ENCODE assay signal across 14 cellular contexts in the genomic region with DNA sequence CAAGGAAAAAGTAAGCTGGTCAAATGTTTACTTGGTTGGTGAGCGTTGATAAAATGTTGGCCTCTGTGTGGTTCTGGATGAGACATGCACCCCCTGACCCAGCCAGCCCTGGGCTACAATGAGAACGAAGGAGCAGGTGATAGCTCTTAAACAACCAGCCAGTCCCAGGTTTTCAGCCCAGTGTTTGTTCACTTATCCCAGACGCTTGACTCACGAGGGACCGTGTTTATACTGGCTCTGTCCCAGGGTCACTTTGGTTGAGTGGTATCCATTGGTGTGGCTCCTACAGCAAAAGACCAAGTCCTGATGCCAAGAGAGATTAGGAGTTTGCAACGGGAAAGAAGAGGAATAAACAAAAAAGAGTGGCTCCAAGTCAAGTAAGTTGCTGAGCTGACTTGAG.
DNase-seq lines count a peak whose midpoint lies in the region; ATAC-seq, FAIRE-seq and TF ChIP-seq lines count a peak whose summit lies in the region.
"Had no signal": no experiment of that assay in that cellular context is flagged by ENCODE, and none has a peak within 500 bp of the region (broad histone marks: within the 10 kb centered on the region; RNA-seq: fewer than 3 reads in every experiment).

No MANE protein-coding gene starts in this region.

- no peak for ATAC-seq in natural killer cell treated with Interleukin-12 subunit alpha and Interleukin-12 subunit beta and Interleukin-15 and Interleukin-18, amount 100 ng/mL, for 72 hours
- ATAC-seq in HG03108 (IDR thresholded peaks at IDR 0.05; ENCODE audit: unreplicated experiment) = no peak
- ATAC-seq: stimulated activated memory B cell treated with anti-CD40 and anti-IgM and Interleukin-4, amounts not matched to agents 10 μg/mL and 1 μg/mL and 100 μg/mL, for 72 hours had no signal

- H3K4me1 Mint-ChIP-seq in osteocyte (ENCODE audit: unreplicated experiment) = peaks cover 24% of the 10 kb centered on the region
- no peaks in the 10 kb centered on the region for H3K4me1 Mint-ChIP-seq in natural killer cell treated with Interleukin-12 subunit alpha and Interleukin-12 subunit beta and Interleukin-15 and Interleukin-18, amount 100 ng/mL, for 72 hours (ENCODE audit: low read depth in 2 of 2)
- H3K4me1 Mint-ChIP-seq: CD4-positive, CD25-positive, alpha-beta regulatory T cell; stimulated activated memory B cell treated with anti-CD40 and anti-IgM and Interleukin-4, amounts not matched to agents 10 μg/mL and 1 μg/mL and 100 μg/mL, for 72 hours had no signal

- DNase-seq in EL = peak; percentile 21
- peak; percentile 37 for DNase-seq in NCI-H748 (lab: John Stamatoyannopoulos, UW; ENCODE audit: unreplicated experiment)
- peak; percentile 89 for DNase-seq in endothelial cell of umbilical vein (ENCODE audit: low read depth, low spot score)
- no peak for DNase-seq in osteocyte (ENCODE audit: extremely low spot score, unreplicated experiment)
- DNase-seq in natural killer cell treated with Interleukin-12 subunit alpha and Interleukin-12 subunit beta and Interleukin-15 and Interleukin-18, amount 100 ng/mL, for 72 hours (ENCODE audit: low spot score) = no peak
- no peak for DNase-seq in activated gamma-delta T cell (lab: John Stamatoyannopoulos, UW)
- no peak for DNase-seq in amygdala (lab: John Stamatoyannopoulos, UW)
- DNase-seq: CD4-positive, CD25-positive, alpha-beta regulatory T cell; colonic mucosa; heart right ventricle; NCI-H1436 treated with DMSO at 0.1 percent for 48 hours; stimulated activated CD4-positive, alpha-beta T cell treated with anti-CD3 and anti-CD28 coated beads, Interleukin-15, amount 100 ng/mL, for 24 hours had no signal

- POLR2A ChIA-PET in endothelial cell of umbilical vein (lab: Charles Lee) = no interaction called here

- H2AFZ ChIP-seq in endothelial cell of umbilical vein (ENCODE audit: low read depth, low read length) = peak overlapping the region; percentile 28

- CTCF ChIA-PET in endothelial cell of umbilical vein (lab: Charles Lee) = interaction anchor here (0.7 to 2.2 kb wide), 17 partner anchors 9 to 643 kb away, joined by 3 to 26 read pairs (median 3); no protein-coding TSS in a partner anchor

- H3K27ac Mint-ChIP-seq in osteocyte (ENCODE audit: unreplicated experiment) = peak overlapping the region; percentile 13
- H3K27ac Mint-ChIP-seq in natural killer cell treated with Interleukin-12 subunit alpha and Interleukin-12 subunit beta and Interleukin-15 and Interleukin-18, amount 100 ng/mL, for 72 hours = no peak overlapping the region
- H3K27ac Mint-ChIP-seq: CD4-positive, CD25-positive, alpha-beta regulatory T cell; stimulated activated memory B cell treated with anti-CD40 and anti-IgM and Interleukin-4, amounts not matched to agents 10 μg/mL and 1 μg/mL and 100 μg/mL, for 72 hours had no signal

- no peak overlapping the region for H3K4me3 Mint-ChIP-seq in osteocyte (ENCODE audit: unreplicated experiment)
- no peak overlapping the region for H3K4me3 Mint-ChIP-seq in natural killer cell treated with Interleukin-12 subunit alpha and Interleukin-12 subunit beta and Interleukin-15 and Interleukin-18, amount 100 ng/mL, for 72 hours
- H3K4me3 Mint-ChIP-seq: CD4-positive, CD25-positive, alpha-beta regulatory T cell; stimulated activated memory B cell treated with anti-CD40 and anti-IgM and Interleukin-4, amounts not matched to agents 10 μg/mL and 1 μg/mL and 100 μg/mL, for 72 hours had no signal

- H3K9ac ChIP-seq in endothelial cell of umbilical vein (replicated peaks; ENCODE audit: extremely low read depth, insufficient read depth, low read length) = no peak overlapping the region

- BruUV-seq in endothelial cell of umbilical vein (replicated peaks; lab: Mats Ljungman, UMichigan) = no TSS peak

- H3K27me3 Mint-ChIP-seq in osteocyte (ENCODE audit: unreplicated experiment) = no peaks in the 10 kb centered on the region
- peaks cover 16 to 17% of the 10 kb centered on the region in 2 donors for H3K27me3 Mint-ChIP-seq in natural killer cell treated with Interleukin-12 subunit alpha and Interleukin-12 subunit beta and Interleukin-15 and Interleukin-18, amount 100 ng/mL, for 72 hours
- H3K27me3 Mint-ChIP-seq: CD4-positive, CD25-positive, alpha-beta regulatory T cell; stimulated activated memory B cell treated with anti-CD40 and anti-IgM and Interleukin-4, amounts not matched to agents 10 μg/mL and 1 μg/mL and 100 μg/mL, for 72 hours had no signal

- H3K9me3 ChIP-seq in endothelial cell of umbilical vein (replicated peaks; ENCODE audit: control insufficient read depth, insufficient read depth, low read length) = no peaks in the 10 kb centered on the region
- H3K9me3 ChIP-seq: colonic mucosa, heart right ventricle had no signal

- TF ChIP-seq POLR2A in endothelial cell of umbilical vein (IDR thresholded peaks at IDR 0.05; ENCODE audit: low read depth, low read length) = no peak

- peak overlapping the region; percentile 40 for H3K27ac ChIP-seq in endothelial cell of umbilical vein (ENCODE audit: insufficient read depth, low read depth, low read length)
- H3K27ac ChIP-seq: colonic mucosa had no signal

- no peaks in the 10 kb centered on the region for H3K36me3 Mint-ChIP-seq in osteocyte (ENCODE audit: unreplicated experiment)
- no peaks in the 10 kb centered on the region for H3K36me3 Mint-ChIP-seq in natural killer cell treated with Interleukin-12 subunit alpha and Interleukin-12 subunit beta and Interleukin-15 and Interleukin-18, amount 100 ng/mL, for 72 hours
- H3K36me3 Mint-ChIP-seq: CD4-positive, CD25-positive, alpha-beta regulatory T cell; stimulated activated memory B cell treated with anti-CD40 and anti-IgM and Interleukin-4, amounts not matched to agents 10 μg/mL and 1 μg/mL and 100 μg/mL, for 72 hours had no signal

- no peaks in the 10 kb centered on the region for H3K36me3 ChIP-seq in endothelial cell of umbilical vein (ENCODE audit: control insufficient read depth in 2 of 2, extremely low read depth in 1 of 2, insufficient read depth in 2 of 2, low read length in 2 of 2)
- H3K36me3 ChIP-seq: colonic mucosa, heart right ventricle had no signal

- TF ChIP-seq CTCF in endothelial cell of umbilical vein (IDR thresholded peaks at IDR 0.05; ENCODE audit: extremely low read depth in 1 of 2, insufficient read depth in 1 of 2, low read depth in 1 of 2, low read length in 2 of 2) = no peak
- no peak for TF ChIP-seq CTCF in osteocyte (IDR thresholded peaks at IDR 0.05)

- intact Hi-C loops in endothelial cell of umbilical vein (cut with micrococcal nuclease) = no loop called here

- H3K9me3 Mint-ChIP-seq in osteocyte (ENCODE audit: unreplicated experiment) = no peaks in the 10 kb centered on the region
- H3K9me3 Mint-ChIP-seq in natural killer cell treated with Interleukin-12 subunit alpha and Interleukin-12 subunit beta and Interleukin-15 and Interleukin-18, amount 100 ng/mL, for 72 hours = no peaks in the 10 kb centered on the region

- H3K4me1 ChIP-seq in endothelial cell of umbilical vein (ENCODE audit: control insufficient read depth, extremely low read depth, insufficient read depth, low read length) = peaks cover 15% of the 10 kb centered on the region
- H3K4me1 ChIP-seq: colonic mucosa had no signal

- H3K9me1 ChIP-seq in endothelial cell of umbilical vein (replicated peaks; ENCODE audit: control insufficient read depth, extremely low read depth, insufficient read depth, low read length) = no peaks in the 10 kb centered on the region

- H4K20me1 ChIP-seq in endothelial cell of umbilical vein (replicated peaks; ENCODE audit: control insufficient read depth, extremely low read depth, insufficient read depth, low read length) = no peaks in the 10 kb centered on the region

- dilution Hi-C loops in endothelial cell of umbilical vein (cut with MboI; ENCODE audit: extremely low pct_ligation_motif_present, low sequenced_read_pairs) = no loop called here

- peak overlapping the region; percentile 54 for H3K4me2 ChIP-seq in endothelial cell of umbilical vein (ENCODE audit: insufficient read depth, low read length)

- FAIRE-seq in endothelial cell of umbilical vein (lab: Jason Lieb, UNC) = peak; percentile 84

- H3K4me3 ChIP-seq in endothelial cell of umbilical vein (replicated peaks in 1 of 3; ENCODE audit: insufficient read depth in 1 of 3, low read depth in 1 of 3, low read length in 3 of 3) = no peak overlapping the region
- H3K4me3 ChIP-seq: colonic mucosa, heart right ventricle had no signal

- no peaks in the 10 kb centered on the region for H3K79me2 ChIP-seq in endothelial cell of umbilical vein (ENCODE audit: control insufficient read depth, insufficient read depth, low read length)

- H3K27me3 ChIP-seq in endothelial cell of umbilical vein (ENCODE audit: control insufficient read depth in 2 of 2, insufficient read depth in 2 of 2, low read length in 2 of 2) = no peaks in the 10 kb centered on the region
- H3K27me3 ChIP-seq: colonic mucosa had no signal

TF ChIP-seq in endothelial cell of umbilical vein, 7 proteins besides CTCF, POLR2A, EP300 and RAD21:
- TF ChIP-seq FOS (IDR thresholded peaks at IDR 0.05; ENCODE audit: borderline replicate concordance, insufficient read depth, low read length) (no peak), GATA2 (IDR thresholded peaks at IDR 0.05; ENCODE audit: insufficient read depth, insufficient read length, low read depth, low read length) (peak; percentile 90), POLR2AphosphoS5 (IDR thresholded peaks at IDR 0.05; ENCODE audit: insufficient read depth, low read depth, low read length) (peak; percentile 36)

Comparison
In these comparisons a context has a peak if more than half of its experiments do, and no peak if none do; other contexts are left out.
1. DNase-seq: peak in EL (single experiment), NCI-H748 (single experiment) and endothelial cell of umbilical vein (single experiment); none in osteocyte (single experiment), natural killer cell treated with Interleukin-12 subunit alpha and Interleukin-12 subunit beta and Interleukin-15 and Interleukin-18, amount 100 ng/mL, for 72 hours (single experiment), activated gamma-delta T cell (single experiment) and amygdala (0 of 56).